ENCODE assay signal across 1 cellular context in the genomic region with DNA sequence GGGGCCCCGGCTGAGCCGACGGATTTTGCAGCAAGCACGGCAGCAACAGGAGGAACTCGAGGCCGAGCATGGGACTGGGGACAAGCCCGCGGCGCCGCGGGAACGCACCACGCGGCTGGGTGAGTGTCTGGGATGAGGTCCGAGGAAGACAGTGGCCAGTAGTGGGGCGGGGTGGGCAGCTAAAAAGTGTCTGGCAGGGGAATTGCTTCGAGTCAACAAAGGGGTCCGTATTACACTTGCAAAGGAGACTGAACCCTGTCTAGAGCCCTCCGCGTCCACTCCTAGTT.
TF ChIP-seq lines count a peak whose summit lies in the region.

No MANE protein-coding gene starts in this region.

TF ChIP-seq in HEK293, 187 proteins besides CTCF, POLR2A, EP300 and RAD21 (continued from another document):
- TF ChIP-seq, protein P1, sequence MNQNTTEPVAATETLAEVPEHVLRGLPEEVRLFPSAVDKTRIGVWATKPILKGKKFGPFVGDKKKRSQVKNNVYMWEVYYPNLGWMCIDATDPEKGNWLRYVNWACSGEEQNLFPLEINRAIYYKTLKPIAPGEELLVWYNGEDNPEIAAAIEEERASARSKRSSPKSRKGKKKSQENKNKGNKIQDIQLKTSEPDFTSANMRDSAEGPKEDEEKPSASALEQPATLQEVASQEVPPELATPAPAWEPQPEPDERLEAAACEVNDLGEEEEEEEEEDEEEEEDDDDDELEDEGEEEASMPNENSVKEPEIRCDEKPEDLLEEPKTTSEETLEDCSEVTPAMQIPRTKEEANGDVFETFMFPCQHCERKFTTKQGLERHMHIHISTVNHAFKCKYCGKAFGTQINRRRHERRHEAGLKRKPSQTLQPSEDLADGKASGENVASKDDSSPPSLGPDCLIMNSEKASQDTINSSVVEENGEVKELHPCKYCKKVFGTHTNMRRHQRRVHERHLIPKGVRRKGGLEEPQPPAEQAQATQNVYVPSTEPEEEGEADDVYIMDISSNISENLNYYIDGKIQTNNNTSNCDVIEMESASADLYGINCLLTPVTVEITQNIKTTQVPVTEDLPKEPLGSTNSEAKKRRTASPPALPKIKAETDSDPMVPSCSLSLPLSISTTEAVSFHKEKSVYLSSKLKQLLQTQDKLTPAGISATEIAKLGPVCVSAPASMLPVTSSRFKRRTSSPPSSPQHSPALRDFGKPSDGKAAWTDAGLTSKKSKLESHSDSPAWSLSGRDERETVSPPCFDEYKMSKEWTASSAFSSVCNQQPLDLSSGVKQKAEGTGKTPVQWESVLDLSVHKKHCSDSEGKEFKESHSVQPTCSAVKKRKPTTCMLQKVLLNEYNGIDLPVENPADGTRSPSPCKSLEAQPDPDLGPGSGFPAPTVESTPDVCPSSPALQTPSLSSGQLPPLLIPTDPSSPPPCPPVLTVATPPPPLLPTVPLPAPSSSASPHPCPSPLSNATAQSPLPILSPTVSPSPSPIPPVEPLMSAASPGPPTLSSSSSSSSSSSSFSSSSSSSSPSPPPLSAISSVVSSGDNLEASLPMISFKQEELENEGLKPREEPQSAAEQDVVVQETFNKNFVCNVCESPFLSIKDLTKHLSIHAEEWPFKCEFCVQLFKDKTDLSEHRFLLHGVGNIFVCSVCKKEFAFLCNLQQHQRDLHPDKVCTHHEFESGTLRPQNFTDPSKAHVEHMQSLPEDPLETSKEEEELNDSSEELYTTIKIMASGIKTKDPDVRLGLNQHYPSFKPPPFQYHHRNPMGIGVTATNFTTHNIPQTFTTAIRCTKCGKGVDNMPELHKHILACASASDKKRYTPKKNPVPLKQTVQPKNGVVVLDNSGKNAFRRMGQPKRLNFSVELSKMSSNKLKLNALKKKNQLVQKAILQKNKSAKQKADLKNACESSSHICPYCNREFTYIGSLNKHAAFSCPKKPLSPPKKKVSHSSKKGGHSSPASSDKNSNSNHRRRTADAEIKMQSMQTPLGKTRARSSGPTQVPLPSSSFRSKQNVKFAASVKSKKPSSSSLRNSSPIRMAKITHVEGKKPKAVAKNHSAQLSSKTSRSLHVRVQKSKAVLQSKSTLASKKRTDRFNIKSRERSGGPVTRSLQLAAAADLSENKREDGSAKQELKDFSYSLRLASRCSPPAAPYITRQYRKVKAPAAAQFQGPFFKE (tag by site-specific recombination; IDR thresholded peaks at IDR 0.05; ENCODE audit: borderline replicate concordance), result no peak
- TF ChIP-seq WT1 (tag by site-specific recombination; IDR thresholded peaks at IDR 0.05) (no peak), SCRT2 (tag by site-specific recombination; IDR thresholded peaks at IDR 0.05) (peak; percentile 95), HOXC10 (CRISPR knock-in tag; IDR thresholded peaks at IDR 0.05) (no peak), ZFHX2 (tag by site-specific recombination; conservative IDR thresholded peaks at IDR 0.05) (no peak), ZNF366 (tag by site-specific recombination; conservative IDR thresholded peaks at IDR 0.05) (no peak), BCL11B (tag by site-specific recombination; IDR thresholded peaks at IDR 0.05; ENCODE audit: low read depth) (no peak), REPIN1 (tag by site-specific recombination; IDR thresholded peaks at IDR 0.05; ENCODE audit: low read depth) (no peak), ZNF48 (tag by site-specific recombination; IDR thresholded peaks at IDR 0.05) (no peak)
- TF ChIP-seq, protein P2, sequence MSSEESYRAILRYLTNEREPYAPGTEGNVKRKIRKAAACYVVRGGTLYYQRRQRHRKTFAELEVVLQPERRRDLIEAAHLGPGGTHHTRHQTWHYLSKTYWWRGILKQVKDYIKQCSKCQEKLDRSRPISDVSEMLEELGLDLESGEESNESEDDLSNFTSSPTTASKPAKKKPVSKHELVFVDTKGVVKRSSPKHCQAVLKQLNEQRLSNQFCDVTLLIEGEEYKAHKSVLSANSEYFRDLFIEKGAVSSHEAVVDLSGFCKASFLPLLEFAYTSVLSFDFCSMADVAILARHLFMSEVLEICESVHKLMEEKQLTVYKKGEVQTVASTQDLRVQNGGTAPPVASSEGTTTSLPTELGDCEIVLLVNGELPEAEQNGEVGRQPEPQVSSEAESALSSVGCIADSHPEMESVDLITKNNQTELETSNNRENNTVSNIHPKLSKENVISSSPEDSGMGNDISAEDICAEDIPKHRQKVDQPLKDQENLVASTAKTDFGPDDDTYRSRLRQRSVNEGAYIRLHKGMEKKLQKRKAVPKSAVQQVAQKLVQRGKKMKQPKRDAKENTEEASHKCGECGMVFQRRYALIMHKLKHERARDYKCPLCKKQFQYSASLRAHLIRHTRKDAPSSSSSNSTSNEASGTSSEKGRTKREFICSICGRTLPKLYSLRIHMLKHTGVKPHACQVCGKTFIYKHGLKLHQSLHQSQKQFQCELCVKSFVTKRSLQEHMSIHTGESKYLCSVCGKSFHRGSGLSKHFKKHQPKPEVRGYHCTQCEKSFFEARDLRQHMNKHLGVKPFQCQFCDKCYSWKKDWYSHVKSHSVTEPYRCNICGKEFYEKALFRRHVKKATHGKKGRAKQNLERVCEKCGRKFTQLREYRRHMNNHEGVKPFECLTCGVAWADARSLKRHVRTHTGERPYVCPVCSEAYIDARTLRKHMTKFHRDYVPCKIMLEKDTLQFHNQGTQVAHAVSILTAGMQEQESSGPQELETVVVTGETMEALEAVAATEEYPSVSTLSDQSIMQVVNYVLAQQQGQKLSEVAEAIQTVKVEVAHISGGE (tag by site-specific recombination; conservative IDR thresholded peaks at IDR 0.05; ENCODE audit: low read depth), result 0 out of 2 replicates have a peak, but pooled peaks have one; percentile 15
- TF ChIP-seq, protein P3, sequence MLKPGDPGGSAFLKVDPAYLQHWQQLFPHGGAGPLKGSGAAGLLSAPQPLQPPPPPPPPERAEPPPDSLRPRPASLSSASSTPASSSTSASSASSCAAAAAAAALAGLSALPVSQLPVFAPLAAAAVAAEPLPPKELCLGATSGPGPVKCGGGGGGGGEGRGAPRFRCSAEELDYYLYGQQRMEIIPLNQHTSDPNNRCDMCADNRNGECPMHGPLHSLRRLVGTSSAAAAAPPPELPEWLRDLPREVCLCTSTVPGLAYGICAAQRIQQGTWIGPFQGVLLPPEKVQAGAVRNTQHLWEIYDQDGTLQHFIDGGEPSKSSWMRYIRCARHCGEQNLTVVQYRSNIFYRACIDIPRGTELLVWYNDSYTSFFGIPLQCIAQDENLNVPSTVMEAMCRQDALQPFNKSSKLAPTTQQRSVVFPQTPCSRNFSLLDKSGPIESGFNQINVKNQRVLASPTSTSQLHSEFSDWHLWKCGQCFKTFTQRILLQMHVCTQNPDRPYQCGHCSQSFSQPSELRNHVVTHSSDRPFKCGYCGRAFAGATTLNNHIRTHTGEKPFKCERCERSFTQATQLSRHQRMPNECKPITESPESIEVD (tag by site-specific recombination; IDR thresholded peaks at IDR 0.05), result no peak
- TF ChIP-seq, protein P4, sequence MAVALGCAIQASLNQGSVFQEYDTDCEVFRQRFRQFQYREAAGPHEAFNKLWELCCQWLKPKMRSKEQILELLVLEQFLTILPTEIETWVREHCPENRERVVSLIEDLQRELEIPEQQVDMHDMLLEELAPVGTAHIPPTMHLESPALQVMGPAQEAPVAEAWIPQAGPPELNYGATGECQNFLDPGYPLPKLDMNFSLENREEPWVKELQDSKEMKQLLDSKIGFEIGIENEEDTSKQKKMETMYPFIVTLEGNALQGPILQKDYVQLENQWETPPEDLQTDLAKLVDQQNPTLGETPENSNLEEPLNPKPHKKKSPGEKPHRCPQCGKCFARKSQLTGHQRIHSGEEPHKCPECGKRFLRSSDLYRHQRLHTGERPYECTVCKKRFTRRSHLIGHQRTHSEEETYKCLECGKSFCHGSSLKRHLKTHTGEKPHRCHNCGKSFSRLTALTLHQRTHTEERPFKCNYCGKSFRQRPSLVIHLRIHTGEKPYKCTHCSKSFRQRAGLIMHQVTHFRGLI (tag by site-specific recombination; IDR thresholded peaks at IDR 0.05), result no peak
- TF ChIP-seq, protein P5, sequence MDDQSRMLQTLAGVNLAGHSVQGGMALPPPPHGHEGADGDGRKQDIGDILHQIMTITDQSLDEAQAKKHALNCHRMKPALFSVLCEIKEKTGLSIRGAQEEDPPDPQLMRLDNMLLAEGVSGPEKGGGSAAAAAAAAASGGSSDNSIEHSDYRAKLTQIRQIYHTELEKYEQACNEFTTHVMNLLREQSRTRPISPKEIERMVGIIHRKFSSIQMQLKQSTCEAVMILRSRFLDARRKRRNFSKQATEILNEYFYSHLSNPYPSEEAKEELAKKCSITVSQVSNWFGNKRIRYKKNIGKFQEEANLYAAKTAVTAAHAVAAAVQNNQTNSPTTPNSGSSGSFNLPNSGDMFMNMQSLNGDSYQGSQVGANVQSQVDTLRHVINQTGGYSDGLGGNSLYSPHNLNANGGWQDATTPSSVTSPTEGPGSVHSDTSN (CRISPR knock-in tag; IDR thresholded peaks at IDR 0.05), result no peak
- TF ChIP-seq, protein P6, sequence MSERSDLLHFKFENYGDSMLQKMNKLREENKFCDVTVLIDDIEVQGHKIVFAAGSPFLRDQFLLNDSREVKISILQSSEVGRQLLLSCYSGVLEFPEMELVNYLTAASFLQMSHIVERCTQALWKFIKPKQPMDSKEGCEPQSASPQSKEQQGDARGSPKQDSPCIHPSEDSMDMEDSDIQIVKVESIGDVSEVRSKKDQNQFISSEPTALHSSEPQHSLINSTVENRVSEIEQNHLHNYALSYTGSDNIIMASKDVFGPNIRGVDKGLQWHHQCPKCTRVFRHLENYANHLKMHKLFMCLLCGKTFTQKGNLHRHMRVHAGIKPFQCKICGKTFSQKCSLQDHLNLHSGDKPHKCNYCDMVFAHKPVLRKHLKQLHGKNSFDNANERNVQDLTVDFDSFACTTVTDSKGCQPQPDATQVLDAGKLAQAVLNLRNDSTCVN (tag by site-specific recombination; optimal IDR thresholded peaks at IDR 0.05), result peak; percentile 46
